In genomic region chrX:68463880-68464279, GRCh38 we compare ENCODE assay signal across 23 cellular contexts.
"Had no signal": no experiment of that assay in that cellular context is flagged by ENCODE, and none has a peak within 500 bp of the region (broad histone marks: within the 10 kb centered on the region; RNA-seq: fewer than 3 reads in every experiment).

No MANE protein-coding gene starts in this region.

- H3K9me3 ChIP-seq: stomach, suprapubic skin, testis, thoracic aorta, thyroid gland, tibial artery, tibial nerve, transverse colon, upper lobe of left lung, upper lobe of right lung, uterus, vagina had no signal

- DNase-seq: stimulated activated CD4-positive, alpha-beta T cell treated with anti-CD3 and anti-CD28 coated beads, Interleukin-2, amount 100 ng/mL, for 48 hours; stimulated activated CD4-positive, alpha-beta T cell treated with anti-CD3 and anti-CD28 coated beads, Interleukin-4, amount 100 ng/mL, for 1 hour; stimulated activated CD4-positive, alpha-beta T cell treated with anti-CD3 and anti-CD28 coated beads, Interleukin-4, amount 100 ng/mL, for 24 hours; stimulated activated CD4-positive, alpha-beta T cell treated with anti-CD3 and anti-CD28 coated beads, Interleukin-4, amount 100 ng/mL, for 4 hours; stimulated activated CD8-positive, alpha-beta memory T cell treated with anti-CD3 and anti-CD28 coated beads, Interleukin-4, amount 100 ng/mL, for 48 hours; stimulated activated naive B cell treated with anti-CD40 and anti-IgM and Interleukin-4, amounts not matched to agents 10 μg/mL and 1 μg/mL and 100 μg/mL, for 72 hours; stimulated activated naive CD4-positive, alpha-beta T cell; stimulated activated naive CD4-positive, alpha-beta T cell treated with Interleukin-2 at 50 U/mL for 16 hours; stimulated activated naive CD8-positive, alpha-beta T cell treated with anti-CD3 and anti-CD28 coated beads, Interleukin-15, amount 100 ng/mL, for 72 hours; stimulated activated naive CD8-positive, alpha-beta T cell treated with anti-CD3 and anti-CD28 coated beads, Interleukin-15, Interleukin-2, amounts not matched to agents 100 U/mL and 50 U/mL, for 24 hours; stomach; testis; thyroid gland; tibial artery; transverse colon; trophoblast cell; upper lobe of left lung; upper lobe of right lung; uterus had no signal

- H3K4me3 ChIP-seq: stomach, suprapubic skin, testis, thoracic aorta, thyroid gland, tibial artery, tibial nerve, transverse colon, upper lobe of left lung, upper lobe of right lung, uterus, vagina had no signal

- H3K27ac ChIP-seq: stomach, suprapubic skin, testis, thoracic aorta, thyroid gland, tibial artery, tibial nerve, transverse colon, upper lobe of left lung, upper lobe of right lung, uterus, vagina had no signal

- H3K36me3 ChIP-seq: stomach, suprapubic skin, thoracic aorta, thyroid gland, tibial artery, tibial nerve, transverse colon, upper lobe of left lung, upper lobe of right lung, uterus, vagina had no signal

- H3K4me1 ChIP-seq: suprapubic skin, testis, thyroid gland, tibial artery, tibial nerve, transverse colon, upper lobe of right lung, uterus, vagina had no signal
